8 cellular contexts compared by ENCODE assay signal in genomic region chr13:84137292-84137691, GRCh38.
A peak's percentile ranks its signal among the peaks of the same experiment; 100 is the strongest.
DNase-seq lines count a peak whose midpoint lies in the region; ATAC-seq and TF ChIP-seq lines count a peak whose summit lies in the region.

No MANE protein-coding gene starts in this region.

- H3K27ac Mint-ChIP-seq in activated T-helper 1 cell treated with anti-CD3 and anti-CD28 coated beads, Interleukin-12 subunit alpha, Interleukin-12 subunit beta, Interleukin-2, Interleukin-4 antibody, amounts not matched to agents 30 ng/mL and 10 ng/mL and 1 ng/mL, durations not matched to agents 14 hours and 24 hours and 36 hours, result peak overlapping the region; percentile 37

- H3K4me1 ChIP-seq in Loucy (ENCODE audit: insufficient read depth, low read length, poor library complexity, severe bottlenecking), result peaks cover 63% of the 10 kb centered on the region
- no peaks in the 10 kb centered on the region for H3K4me1 ChIP-seq in esophagus muscularis mucosa

- H3K27me3 Mint-ChIP-seq in activated T-helper 1 cell treated with anti-CD3 and anti-CD28 coated beads, Interleukin-12 subunit alpha, Interleukin-12 subunit beta, Interleukin-2, Interleukin-4 antibody, amounts not matched to agents 30 ng/mL and 10 ng/mL and 1 ng/mL, durations not matched to agents 14 hours and 24 hours and 36 hours (ENCODE audit: insufficient read depth), result no peaks in the 10 kb centered on the region

- H3K4me3 Mint-ChIP-seq in activated T-helper 1 cell treated with anti-CD3 and anti-CD28 coated beads, Interleukin-12 subunit alpha, Interleukin-12 subunit beta, Interleukin-2, Interleukin-4 antibody, amounts not matched to agents 30 ng/mL and 10 ng/mL and 1 ng/mL, durations not matched to agents 14 hours and 24 hours and 36 hours, result peak overlapping the region; percentile 60

- no peaks in the 10 kb centered on the region for H4K20me1 ChIP-seq in Loucy (ENCODE audit: insufficient read depth, low read length, poor library complexity, severe bottlenecking)

- peak; percentile 100 for ATAC-seq in GM21717 (IDR thresholded peaks at IDR 0.05; ENCODE audit: unreplicated experiment)

- H3K79me2 ChIP-seq in Loucy (ENCODE audit: insufficient read depth, low read length), result no peaks in the 10 kb centered on the region; the same call in 1 of the 2 replicates

- DNase-seq in CMK (ENCODE audit: low read depth) (peak; percentile 18), HPDE6-E6E7 (ENCODE audit: extremely low spot score) (no peak), esophagus muscularis mucosa (ENCODE audit: extremely low spot score) (no peak), NCI-H1694 (lab: John Stamatoyannopoulos, UW) (no peak)
- DNase-seq in activated T-helper 1 cell treated with anti-CD3 and anti-CD28 coated beads, Interleukin-12 subunit alpha, Interleukin-12 subunit beta, Interleukin-2, Interleukin-4 antibody, amounts not matched to agents 30 ng/mL and 10 ng/mL and 1 ng/mL, durations not matched to agents 14 hours and 24 hours and 36 hours (ENCODE audit: low spot score), result peak; percentile 56
- DNase-seq in stimulated activated CD4-positive, alpha-beta T cell treated with anti-CD3 and anti-CD28 coated beads, Interleukin-2, amount 100 ng/mL, for 4 hours (ENCODE audit: low read depth), result peak; percentile 29

- 70% methylated on average over 2 of the region's 2 CpGs for WGBS in esophagus muscularis mucosa

- TF ChIP-seq POLR2A in esophagus muscularis mucosa (IDR thresholded peaks at IDR 0.05; ENCODE audit: low read depth), result no peak

- H3K27ac ChIP-seq in esophagus muscularis mucosa (replicated peaks in 1 of 4), result no peak overlapping the region

- no peaks in the 10 kb centered on the region for H3K9me3 Mint-ChIP-seq in activated T-helper 1 cell treated with anti-CD3 and anti-CD28 coated beads, Interleukin-12 subunit alpha, Interleukin-12 subunit beta, Interleukin-2, Interleukin-4 antibody, amounts not matched to agents 30 ng/mL and 10 ng/mL and 1 ng/mL, durations not matched to agents 14 hours and 24 hours and 36 hours

- H3K36me3 ChIP-seq in Loucy (ENCODE audit: insufficient read depth, low read length) (no peaks in the 10 kb centered on the region), esophagus muscularis mucosa (no peaks in the 10 kb centered on the region)

- intact Hi-C loops in activated T-helper 1 cell treated with anti-CD3 and anti-CD28 coated beads, Interleukin-12 subunit alpha, Interleukin-12 subunit beta, Interleukin-2, Interleukin-4 antibody, amounts not matched to agents 30 ng/mL and 10 ng/mL and 1 ng/mL, durations not matched to agents 14 hours and 24 hours and 36 hours (cut with micrococcal nuclease), result loop anchor here (5.0 kb wide), 1 partner anchor 260 kb away; no protein-coding TSS in a partner anchor
- intact Hi-C loops in esophagus muscularis mucosa (cut with DNase I), result no loop called here

- H3F3A ChIP-seq in Loucy (ENCODE audit: low read depth), result 0 out of 2 replicates have a peak, but pooled peaks cover 3% of the 10 kb centered on the region

- no peaks in the 10 kb centered on the region for H3K9me2 ChIP-seq in Loucy (replicated peaks; ENCODE audit: low read depth, low read length)

- peak overlapping the region; percentile 70 for H3K9ac ChIP-seq in Loucy (ENCODE audit: low read depth, low read length, poor library complexity, severe bottlenecking)

- TF ChIP-seq CTCF in Loucy (conservative IDR thresholded peaks at IDR 0.05; ENCODE audit: low read length) (no peak), esophagus muscularis mucosa (IDR thresholded peaks at IDR 0.05) (no peak)

- H3K4me2 ChIP-seq in Loucy (ENCODE audit: low read depth, low read length, poor library complexity, severe bottlenecking), result peak overlapping the region; percentile 97

- H3K9me3 ChIP-seq in Loucy (ENCODE audit: insufficient read depth, low read depth, low read length) (no peaks in the 10 kb centered on the region), esophagus muscularis mucosa (no peaks in the 10 kb centered on the region)

- TF ChIP-seq EP300 in esophagus muscularis mucosa (IDR thresholded peaks at IDR 0.05), result no peak

- H3K4me3 ChIP-seq in Loucy (ENCODE audit: low read length, poor library complexity, severe bottlenecking) (peak overlapping the region; percentile 73), esophagus muscularis mucosa (no peak overlapping the region)

- peaks cover 19% of the 10 kb centered on the region for H3K4me1 Mint-ChIP-seq in activated T-helper 1 cell treated with anti-CD3 and anti-CD28 coated beads, Interleukin-12 subunit alpha, Interleukin-12 subunit beta, Interleukin-2, Interleukin-4 antibody, amounts not matched to agents 30 ng/mL and 10 ng/mL and 1 ng/mL, durations not matched to agents 14 hours and 24 hours and 36 hours (ENCODE audit: low read depth)

- H3K27me3 ChIP-seq in Loucy (ENCODE audit: insufficient read depth, low read length, poor library complexity, severe bottlenecking) (no peaks in the 10 kb centered on the region), esophagus muscularis mucosa (no peaks in the 10 kb centered on the region)

- H3K36me3 Mint-ChIP-seq in activated T-helper 1 cell treated with anti-CD3 and anti-CD28 coated beads, Interleukin-12 subunit alpha, Interleukin-12 subunit beta, Interleukin-2, Interleukin-4 antibody, amounts not matched to agents 30 ng/mL and 10 ng/mL and 1 ng/mL, durations not matched to agents 14 hours and 24 hours and 36 hours (ENCODE audit: low read depth), result no peaks in the 10 kb centered on the region

- H2AFZ ChIP-seq in Loucy (ENCODE audit: low read length), result peak overlapping the region; percentile 51; the same call in 1 of the 2 replicates

Comparison
In these comparisons a context has a peak if more than half of its experiments do, and no peak if none do; other contexts are left out.
1. DNase-seq: peak in CMK (single experiment), activated T-helper 1 cell treated with anti-CD3 and anti-CD28 coated beads, Interleukin-12 subunit alpha, Interleukin-12 subunit beta, Interleukin-2, Interleukin-4 antibody, amounts not matched to agents 30 ng/mL and 10 ng/mL and 1 ng/mL, durations not matched to agents 14 hours and 24 hours and 36 hours (single experiment) and stimulated activated CD4-positive, alpha-beta T cell treated with anti-CD3 and anti-CD28 coated beads, Interleukin-2, amount 100 ng/mL, for 4 hours (single experiment); none in HPDE6-E6E7 (single experiment), esophagus muscularis mucosa (single experiment) and NCI-H1694 (single experiment).